Comparison of ENCODE assay signal across 15 cellular contexts in the genomic region with DNA sequence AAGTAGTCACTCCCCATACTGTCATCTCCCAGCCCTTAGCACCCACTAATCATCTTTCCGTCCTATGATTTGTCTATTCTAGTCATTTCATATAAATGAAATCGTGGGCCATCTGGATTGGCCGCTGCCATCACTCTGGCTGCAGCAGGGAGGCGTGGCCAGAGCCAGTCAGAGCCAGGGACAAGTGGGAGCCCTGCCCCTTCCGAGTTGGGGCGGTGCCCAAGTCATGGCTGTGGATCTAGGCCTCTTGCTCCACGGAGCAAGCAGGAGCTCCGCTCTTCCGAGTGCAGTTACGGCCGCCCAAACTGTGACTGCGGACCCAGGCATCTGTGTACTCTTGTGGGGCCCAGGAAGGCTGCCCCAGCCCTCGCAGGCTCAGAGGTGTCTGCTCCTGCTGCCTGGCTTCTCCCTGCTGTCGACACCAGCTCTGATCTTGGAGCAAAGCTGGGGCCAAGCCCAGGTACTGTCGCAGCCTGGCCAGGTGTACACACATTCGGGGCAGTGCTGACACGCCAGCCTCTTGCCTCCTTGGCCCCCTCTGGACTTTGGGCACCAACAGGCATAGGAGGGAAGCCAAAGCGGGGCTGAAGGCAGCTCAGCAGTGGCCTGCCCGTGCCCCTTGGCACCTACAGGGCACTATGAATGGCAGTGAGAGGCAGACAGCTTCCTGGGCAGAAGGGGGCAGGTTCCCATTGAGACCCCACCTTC. TPM values are rescaled to one million over a fixed set of nuclear protein-coding genes. Genes with fewer than 3 reads are reported as not detected.
A peak's percentile ranks its signal among the peaks of the same experiment; 100 is the strongest.
DNase-seq lines count a peak whose midpoint lies in the region; ATAC-seq and TF ChIP-seq lines count a peak whose summit lies in the region.
"Had no signal": no experiment of that assay in that cellular context is flagged by ENCODE, and none has a peak within 500 bp of the region (broad histone marks: within the 10 kb centered on the region; RNA-seq: fewer than 3 reads in every experiment).

No MANE protein-coding gene starts in this region.

- H3K9me3 Mint-ChIP-seq in neural progenitor cell = no peaks in the 10 kb centered on the region
- H3K9me3 Mint-ChIP-seq: activated CD8-positive, alpha-beta T cell treated with anti-CD3 and anti-CD28 coated beads for 36 hours; immature natural killer cell had no signal

- no peaks in the 10 kb centered on the region for H3K79me2 ChIP-seq in neural progenitor cell (ENCODE audit: low read depth)

- POLR2A ChIA-PET in Panc1 (lab: Charles Lee) = no interaction called here

- H3K27ac ChIP-seq in Panc1 (ENCODE audit: low read length) (no peak overlapping the region), neural progenitor cell (no peak overlapping the region), gastroesophageal sphincter (no peak overlapping the region)
- H3K27ac ChIP-seq: BLaER1 treated with 17β-estradiol and CSF1 and Interleukin-3, amounts not matched to agents 10 nM and 100 nM; esophagus muscularis mucosa had no signal

- TF ChIP-seq EP300 in gastroesophageal sphincter (IDR thresholded peaks at IDR 0.05) = no peak

- H3K27me3 ChIP-seq in Panc1 (ENCODE audit: control insufficient read depth, insufficient read depth, low read length) (no peaks in the 10 kb centered on the region), neural progenitor cell (no peaks in the 10 kb centered on the region), gastroesophageal sphincter (no peaks in the 10 kb centered on the region)
- H3K27me3 ChIP-seq: BLaER1 treated with 17β-estradiol and CSF1 and Interleukin-3, amounts not matched to agents 10 nM and 100 nM; esophagus muscularis mucosa had no signal

- H3K4me3 ChIP-seq in Panc1 (ENCODE audit: low read depth in 2 of 2, low read length in 2 of 2) (no peak overlapping the region), neural progenitor cell (no peak overlapping the region), gastroesophageal sphincter (no peak overlapping the region)
- H3K4me3 ChIP-seq: BLaER1 treated with 17β-estradiol and CSF1 and Interleukin-3, amounts not matched to agents 10 nM and 100 nM; esophagus muscularis mucosa had no signal

- H3K4me1 Mint-ChIP-seq in neural progenitor cell = no peaks in the 10 kb centered on the region

- peaks cover 4% of the 10 kb centered on the region for H3K27me3 Mint-ChIP-seq in neural progenitor cell (ENCODE audit: insufficient read depth, low read depth)
- H3K27me3 Mint-ChIP-seq: activated CD8-positive, alpha-beta T cell treated with anti-CD3 and anti-CD28 coated beads for 36 hours had no signal

- no peak for TF ChIP-seq POLR2A in gastroesophageal sphincter (IDR thresholded peaks at IDR 0.05)

- in situ Hi-C loops in Panc1 (cut with HindIII; ENCODE audit: low pct_unique_long_range_greater_than_20kb, low sequenced_read_pairs) = no loop called here

- no peaks in the 10 kb centered on the region for H4K20me1 ChIP-seq in neural progenitor cell (ENCODE audit: low read depth)

- TF ChIP-seq CTCF in Panc1 (IDR thresholded peaks at IDR 0.05) = no peak
- TF ChIP-seq CTCF in neural progenitor cell (IDR thresholded peaks at IDR 0.05) = no peak
- no peak for TF ChIP-seq CTCF in gastroesophageal sphincter (IDR thresholded peaks at IDR 0.05)

- H3K36me3 Mint-ChIP-seq in neural progenitor cell = peaks cover under 1% of the 10 kb centered on the region

- H3K4me1 ChIP-seq in Panc1 (ENCODE audit: control insufficient read depth, insufficient read depth, low read length) = no peaks in the 10 kb centered on the region
- no peaks in the 10 kb centered on the region for H3K4me1 ChIP-seq in neural progenitor cell
- H3K4me1 ChIP-seq in gastroesophageal sphincter = peaks cover 0 to 4% (median 0%) of the 10 kb centered on the region in 3 donors

- CTCF ChIA-PET in Panc1 (lab: Charles Lee) = no interaction called here

- no peak overlapping the region for H3K4me3 Mint-ChIP-seq in neural progenitor cell
- H3K4me3 Mint-ChIP-seq: activated CD8-positive, alpha-beta T cell treated with anti-CD3 and anti-CD28 coated beads for 36 hours; immature natural killer cell had no signal

- 64 to 65% methylated on average over 5 to 7 of the region's 19 CpGs for WGBS in gastroesophageal sphincter (ENCODE audit: low coverage in 1 of 2), 2 donors

- no peak overlapping the region for H3K27ac Mint-ChIP-seq in neural progenitor cell
- H3K27ac Mint-ChIP-seq: activated CD8-positive, alpha-beta T cell treated with anti-CD3 and anti-CD28 coated beads for 36 hours; immature natural killer cell had no signal

- H2AFZ ChIP-seq in neural progenitor cell (replicated peaks) = no peak overlapping the region

- no peaks in the 10 kb centered on the region for H3K9me3 ChIP-seq in Panc1 (ENCODE audit: control insufficient read depth, insufficient read depth, low read depth, low read length)
- H3K9me3 ChIP-seq in neural progenitor cell (ENCODE audit: low read depth) = no peaks in the 10 kb centered on the region
- no peaks in the 10 kb centered on the region for H3K9me3 ChIP-seq in gastroesophageal sphincter
- H3K9me3 ChIP-seq: BLaER1 treated with 17β-estradiol and CSF1 and Interleukin-3, amounts not matched to agents 10 nM and 100 nM; esophagus muscularis mucosa had no signal

- intact Hi-C loops in Panc1 (cut with micrococcal nuclease; ENCODE audit: unreplicated experiment) = no loop called here

- H3F3A ChIP-seq in neural progenitor cell (ENCODE audit: low read depth) = no peaks in the 10 kb centered on the region

- ATAC-seq in Panc1 (peak; percentile 76), gastroesophageal sphincter (no peak), GM18909 (IDR thresholded peaks at IDR 0.05; ENCODE audit: poor library complexity, unreplicated experiment) (no peak)
- ATAC-seq: activated CD8-positive, alpha-beta T cell treated with anti-CD3 and anti-CD28 coated beads for 36 hours had no signal

- H3K4me2 ChIP-seq in neural progenitor cell = no peak overlapping the region
- H3K4me2 ChIP-seq: BLaER1 treated with 17β-estradiol and CSF1 and Interleukin-3, amounts not matched to agents 10 nM and 100 nM had no signal

- DNase-seq in Daoy (ENCODE audit: low read depth) = peak; percentile 17
- DNase-seq in Panc1 (ENCODE audit: low read depth, low spot score) = no peak
- DNase-seq in globus pallidus (ENCODE audit: low spot score) = peak; percentile 90
- peak; percentile 26 for DNase-seq in neural progenitor cell (ENCODE audit: low spot score)
- DNase-seq in NOMO-1 (lab: John Stamatoyannopoulos, UW; ENCODE audit: unreplicated experiment in 2 of 2) = no peak
- no peak for DNase-seq in central memory CD4-positive, alpha-beta T cell
- DNase-seq: activated CD8-positive, alpha-beta T cell treated with anti-CD3 and anti-CD28 coated beads for 36 hours; activated naive CD4-positive, alpha-beta T cell; immature natural killer cell; retina; stimulated activated naive CD4-positive, alpha-beta T cell treated with Interleukin-2 at 50 U/mL for 16 hours had no signal

- no peak overlapping the region for H3K9ac ChIP-seq in neural progenitor cell

- no TSS peak for BruUV-seq in Panc1 (replicated peaks; lab: Mats Ljungman, UMichigan)

- H3K36me3 ChIP-seq in Panc1 (ENCODE audit: control insufficient read depth, insufficient read depth, low read length) = no peaks in the 10 kb centered on the region
- H3K36me3 ChIP-seq in neural progenitor cell = no peaks in the 10 kb centered on the region
- peaks cover 0 to 19% of the 10 kb centered on the region in 2 donors for H3K36me3 ChIP-seq in gastroesophageal sphincter

RNA-seq across cellular contexts. Expression of gene MRPL48, which starts 8.4 kb away (rescaled TPM):
- 31.0 and 43.2 TPM in 2 replicates for total RNA-seq in Daoy (2014; rRNA removed; shearing (Covaris generic))
- 42.0 TPM for total RNA-seq in Panc1 (2021; ENCODE audit: unreplicated experiment)
- polyA plus RNA-seq in Panc1 (2012; ENCODE audit: insufficient read length) = 27.0 TPM
- total RNA-seq in neural progenitor cell (ENCODE audit: low replicate concordance) = 21.0 and 27.2 TPM in 2 replicates
- 10 to 100 TPM in 3 of 4 donors, 1 to 10 TPM in 1; 8.8 to 46.2 (median 22.2) TPM for total RNA-seq in gastroesophageal sphincter

RNA-seq across cellular contexts. Expression of gene RAB6A, which starts 35.2 kb away (rescaled TPM):
- 46.0 and 57.3 TPM in 2 replicates for total RNA-seq in Daoy (2014; rRNA removed; shearing (Covaris generic))
- total RNA-seq in Panc1 (2021; ENCODE audit: unreplicated experiment) (149 TPM), neural progenitor cell (ENCODE audit: low replicate concordance) (54.7 and 58.7 TPM in 2 replicates), gastroesophageal sphincter (100 to 1,000 TPM; 134 to 168 (median 149) TPM)
- 93.7 TPM for polyA plus RNA-seq in Panc1 (2012; ENCODE audit: insufficient read length)

Comparison
In these comparisons a context has a peak if more than half of its experiments do, and no peak if none do; other contexts are left out.
1. DNase-seq: peak in Daoy (single experiment), globus pallidus (single experiment) and neural progenitor cell (single experiment); none in Panc1 (single experiment), NOMO-1 (0 of 2) and central memory CD4-positive, alpha-beta T cell (single experiment).